Comparison of ENCODE assay signal across 1 cellular context in the genomic region with DNA sequence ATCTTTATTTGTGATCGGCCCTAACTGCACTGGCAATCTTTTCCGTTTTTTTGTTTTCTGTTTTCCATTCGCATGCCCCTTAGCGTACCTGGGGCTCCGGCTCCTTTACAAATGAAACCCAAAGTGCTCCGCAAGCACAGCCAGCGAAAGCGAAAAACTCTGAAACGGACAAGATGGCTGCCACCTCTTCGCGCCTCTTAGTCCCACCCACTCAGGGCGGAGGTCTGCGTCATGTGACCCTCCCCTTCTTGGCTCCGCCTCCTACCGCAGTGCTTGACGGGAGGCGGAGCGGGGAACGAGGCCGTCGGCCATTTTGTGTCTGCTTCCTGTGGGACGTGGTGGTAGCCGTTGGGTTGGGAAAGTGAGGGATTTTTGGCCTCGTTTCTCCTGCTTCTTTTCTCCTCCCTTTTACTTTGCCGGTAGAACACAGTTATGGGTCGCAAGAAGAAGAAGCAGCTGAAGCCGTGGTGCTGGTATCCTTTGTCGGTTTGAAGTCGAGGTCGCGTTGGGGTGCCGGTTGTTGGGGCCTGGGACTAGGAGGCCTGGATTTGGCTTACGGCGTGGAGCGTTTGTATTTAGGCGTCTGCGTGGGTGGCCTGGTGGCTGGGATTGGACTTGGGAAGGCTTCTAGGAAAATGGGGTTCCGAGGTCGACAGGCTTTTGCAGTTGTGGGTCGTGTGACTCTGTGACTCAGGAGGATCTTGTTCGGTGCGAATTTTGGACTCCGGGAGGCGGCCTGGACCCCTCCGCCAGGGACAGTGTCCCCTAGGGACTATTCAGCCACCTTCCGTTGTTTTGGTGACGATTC.
TF ChIP-seq lines count a peak whose summit lies in the region.

TSS of gene ZNF207 (plus strand) at position 304 of the 808 bp plus-strand sequence. CDS start at position 433, 129 bp downstream.

TF ChIP-seq in K562, 482 proteins besides CTCF, POLR2A, EP300 and RAD21 (continued from another document and continues in another):
- TF ChIP-seq, protein P1, sequence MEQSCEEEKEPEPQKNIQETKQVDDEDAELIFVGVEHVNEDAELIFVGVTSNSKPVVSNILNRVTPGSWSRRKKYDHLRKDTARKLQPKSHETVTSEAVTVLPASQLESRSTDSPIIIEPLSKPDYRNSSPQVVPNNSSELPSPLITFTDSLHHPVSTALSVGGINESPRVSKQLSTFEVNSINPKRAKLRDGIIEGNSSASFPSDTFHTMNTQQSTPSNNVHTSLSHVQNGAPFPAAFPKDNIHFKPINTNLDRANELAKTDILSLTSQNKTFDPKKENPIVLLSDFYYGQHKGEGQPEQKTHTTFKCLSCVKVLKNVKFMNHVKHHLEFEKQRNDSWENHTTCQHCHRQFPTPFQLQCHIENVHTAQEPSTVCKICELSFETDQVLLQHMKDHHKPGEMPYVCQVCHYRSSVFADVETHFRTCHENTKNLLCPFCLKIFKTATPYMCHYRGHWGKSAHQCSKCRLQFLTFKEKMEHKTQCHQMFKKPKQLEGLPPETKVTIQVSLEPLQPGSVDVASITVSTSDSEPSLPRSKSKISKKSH (CRISPR knock-in tag; IDR thresholded peaks at IDR 0.05), result no peak
- no peak for TF ChIP-seq HDGF (IDR thresholded peaks at IDR 0.05)
- no peak; the same call in 1 of the 2 replicates for TF ChIP-seq ARID3B (CRISPR knock-in tag; IDR thresholded peaks at IDR 0.05; ENCODE audit: borderline replicate concordance)
- no peak; the same call in 1 of the 2 replicates for TF ChIP-seq TFAP4 (CRISPR knock-in tag; IDR thresholded peaks at IDR 0.05; ENCODE audit: borderline replicate concordance)
- TF ChIP-seq TBL1XR1 (IDR thresholded peaks at IDR 0.05; ENCODE audit: low read length in 2 of 2), result 0 out of 4 replicates have a peak, but pooled peaks of 1 of the 2 experiments have one; percentile 27
- TF ChIP-seq, protein P2, sequence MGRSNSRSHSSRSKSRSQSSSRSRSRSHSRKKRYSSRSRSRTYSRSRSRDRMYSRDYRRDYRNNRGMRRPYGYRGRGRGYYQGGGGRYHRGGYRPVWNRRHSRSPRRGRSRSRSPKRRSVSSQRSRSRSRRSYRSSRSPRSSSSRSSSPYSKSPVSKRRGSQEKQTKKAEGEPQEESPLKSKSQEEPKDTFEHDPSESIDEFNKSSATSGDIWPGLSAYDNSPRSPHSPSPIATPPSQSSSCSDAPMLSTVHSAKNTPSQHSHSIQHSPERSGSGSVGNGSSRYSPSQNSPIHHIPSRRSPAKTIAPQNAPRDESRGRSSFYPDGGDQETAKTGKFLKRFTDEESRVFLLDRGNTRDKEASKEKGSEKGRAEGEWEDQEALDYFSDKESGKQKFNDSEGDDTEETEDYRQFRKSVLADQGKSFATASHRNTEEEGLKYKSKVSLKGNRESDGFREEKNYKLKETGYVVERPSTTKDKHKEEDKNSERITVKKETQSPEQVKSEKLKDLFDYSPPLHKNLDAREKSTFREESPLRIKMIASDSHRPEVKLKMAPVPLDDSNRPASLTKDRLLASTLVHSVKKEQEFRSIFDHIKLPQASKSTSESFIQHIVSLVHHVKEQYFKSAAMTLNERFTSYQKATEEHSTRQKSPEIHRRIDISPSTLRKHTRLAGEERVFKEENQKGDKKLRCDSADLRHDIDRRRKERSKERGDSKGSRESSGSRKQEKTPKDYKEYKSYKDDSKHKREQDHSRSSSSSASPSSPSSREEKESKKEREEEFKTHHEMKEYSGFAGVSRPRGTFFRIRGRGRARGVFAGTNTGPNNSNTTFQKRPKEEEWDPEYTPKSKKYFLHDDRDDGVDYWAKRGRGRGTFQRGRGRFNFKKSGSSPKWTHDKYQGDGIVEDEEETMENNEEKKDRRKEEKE (IDR thresholded peaks at IDR 0.05; ENCODE audit: borderline replicate concordance in 1 of 2, control insufficient read depth in 1 of 2, low read depth in 2 of 2, low read length in 1 of 2), result 0 out of 4 replicates have a peak, but pooled peaks of 1 of the 2 experiments have one; percentile 20
- no peak for TF ChIP-seq MTA2 (IDR thresholded peaks at IDR 0.05; ENCODE audit: low read depth)
- TF ChIP-seq CCAR2 (IDR thresholded peaks at IDR 0.05; ENCODE audit: low read depth, low read length), result no peak
- peak; percentile 17 for TF ChIP-seq NFYB (IDR thresholded peaks at IDR 0.05; ENCODE audit: extremely low read depth, insufficient read length)
- TF ChIP-seq BMI1 (IDR thresholded peaks at IDR 0.05; ENCODE audit: low read length), result no peak
- TF ChIP-seq ZNF436 (CRISPR knock-in tag; IDR thresholded peaks at IDR 0.05), result no peak
- TF ChIP-seq ZNF143 (CRISPR knock-in tag; IDR thresholded peaks at IDR 0.05), result peak; percentile 80
- no peak for TF ChIP-seq MCM7 (IDR thresholded peaks at IDR 0.05)
- TF ChIP-seq ZNF408 (CRISPR knock-in tag; IDR thresholded peaks at IDR 0.05; ENCODE audit: low read depth), result no peak
- TF ChIP-seq THAP12 (CRISPR knock-in tag; IDR thresholded peaks at IDR 0.05), result peak; percentile 63
- TF ChIP-seq ZBTB8A (IDR thresholded peaks at IDR 0.05; ENCODE audit: partially characterized antibody), result no peak
- no peak for TF ChIP-seq PTBP1 (IDR thresholded peaks at IDR 0.05; ENCODE audit: low read depth, low read length)
- no peak for TF ChIP-seq ZEB2 (IDR thresholded peaks at IDR 0.05)
- TF ChIP-seq ZNF655 (CRISPR knock-in tag; IDR thresholded peaks at IDR 0.05), result no peak
- TF ChIP-seq, protein P3, sequence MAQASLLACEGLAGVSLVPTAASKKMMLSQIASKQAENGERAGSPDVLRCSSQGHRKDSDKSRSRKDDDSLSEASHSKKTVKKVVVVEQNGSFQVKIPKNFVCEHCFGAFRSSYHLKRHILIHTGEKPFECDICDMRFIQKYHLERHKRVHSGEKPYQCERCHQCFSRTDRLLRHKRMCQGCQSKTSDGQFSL (CRISPR knock-in tag; IDR thresholded peaks at IDR 0.05), result no peak
- TF ChIP-seq, protein P3 (tag; IDR thresholded peaks at IDR 0.05), result no peak
- TF ChIP-seq GABPB2 (CRISPR knock-in tag; conservative IDR thresholded peaks at IDR 0.05), result no peak
- TF ChIP-seq ZNF124 (CRISPR knock-in tag; IDR thresholded peaks at IDR 0.05), result no peak
- peak; percentile 31; the same call in 1 of the 2 replicates for TF ChIP-seq MIER1 (IDR thresholded peaks at IDR 0.05; ENCODE audit: low read depth)
- peak; percentile 66; the same call in 1 of the 2 replicates for TF ChIP-seq LARP7 (IDR thresholded peaks at IDR 0.05)
- TF ChIP-seq JUND (IDR thresholded peaks at IDR 0.05; ENCODE audit: borderline replicate concordance, low read depth, low read length), result peak; percentile 53; the same call in 1 of the 2 replicates
- TF ChIP-seq JUND (tag; IDR thresholded peaks at IDR 0.05; ENCODE audit: borderline replicate concordance, low read depth, low read length), result no peak; the same call in 2 of the 3 replicates
- peak in 1 of 2 experiments; percentile 2; a peak in 1 of 4 replicates for TF ChIP-seq TRIM24 (IDR thresholded peaks at IDR 0.05)
- TF ChIP-seq, protein P4, sequence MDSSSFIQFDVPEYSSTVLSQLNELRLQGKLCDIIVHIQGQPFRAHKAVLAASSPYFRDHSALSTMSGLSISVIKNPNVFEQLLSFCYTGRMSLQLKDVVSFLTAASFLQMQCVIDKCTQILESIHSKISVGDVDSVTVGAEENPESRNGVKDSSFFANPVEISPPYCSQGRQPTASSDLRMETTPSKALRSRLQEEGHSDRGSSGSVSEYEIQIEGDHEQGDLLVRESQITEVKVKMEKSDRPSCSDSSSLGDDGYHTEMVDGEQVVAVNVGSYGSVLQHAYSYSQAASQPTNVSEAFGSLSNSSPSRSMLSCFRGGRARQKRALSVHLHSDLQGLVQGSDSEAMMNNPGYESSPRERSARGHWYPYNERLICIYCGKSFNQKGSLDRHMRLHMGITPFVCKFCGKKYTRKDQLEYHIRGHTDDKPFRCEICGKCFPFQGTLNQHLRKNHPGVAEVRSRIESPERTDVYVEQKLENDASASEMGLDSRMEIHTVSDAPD (CRISPR knock-in tag; IDR thresholded peaks at IDR 0.05), result no peak
- TF ChIP-seq HMGN3 (IDR thresholded peaks at IDR 0.05; ENCODE audit: borderline replicate concordance, extremely low read depth, insufficient read length, low read depth, low read length), result peak; percentile 57
- 0 out of 2 replicates have a peak, but pooled peaks have one; percentile 29 for TF ChIP-seq ZNF766 (CRISPR knock-in tag; conservative IDR thresholded peaks at IDR 0.05)
- TF ChIP-seq, protein P5, sequence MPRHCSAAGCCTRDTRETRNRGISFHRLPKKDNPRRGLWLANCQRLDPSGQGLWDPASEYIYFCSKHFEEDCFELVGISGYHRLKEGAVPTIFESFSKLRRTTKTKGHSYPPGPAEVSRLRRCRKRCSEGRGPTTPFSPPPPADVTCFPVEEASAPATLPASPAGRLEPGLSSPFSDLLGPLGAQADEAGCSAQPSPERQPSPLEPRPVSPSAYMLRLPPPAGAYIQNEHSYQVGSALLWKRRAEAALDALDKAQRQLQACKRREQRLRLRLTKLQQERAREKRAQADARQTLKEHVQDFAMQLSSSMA (CRISPR knock-in tag; IDR thresholded peaks at IDR 0.05), result no peak
- no peak for TF ChIP-seq FOXP1 (CRISPR knock-in tag; IDR thresholded peaks at IDR 0.05)
- peak; percentile 49; the same call in 1 of the 2 replicates for TF ChIP-seq ESRRA (IDR thresholded peaks at IDR 0.05; ENCODE audit: borderline replicate concordance, low read depth)
- no peak for TF ChIP-seq CBX8 (IDR thresholded peaks at IDR 0.05; ENCODE audit: borderline replicate concordance, extremely low read depth, low read depth, low read length, poor library complexity, severe bottlenecking)
- no peak for TF ChIP-seq NR2C2 (CRISPR knock-in tag; IDR thresholded peaks at IDR 0.05)
- no peak; the same call in 1 of the 2 replicates for TF ChIP-seq NR2C2 (tag; IDR thresholded peaks at IDR 0.05)
- TF ChIP-seq TARDBP (IDR thresholded peaks at IDR 0.05), result peak; percentile 46; the same call in 1 of the 2 replicates
- TF ChIP-seq SAP30 (IDR thresholded peaks at IDR 0.05; ENCODE audit: borderline replicate concordance, insufficient read depth, low read depth, low read length, poor library complexity, severe bottlenecking), result peak; percentile 51
- TF ChIP-seq SMAD3 (CRISPR knock-in tag; conservative IDR thresholded peaks at IDR 0.05), result 0 out of 2 replicates have a peak, but pooled peaks have one; percentile 12
- TF ChIP-seq SUPT5H (IDR thresholded peaks at IDR 0.05), result peak; percentile 99
- peak; percentile 94 for TF ChIP-seq MYC (IDR thresholded peaks at IDR 0.05; ENCODE audit: low read depth, low read length)
- no peak for TF ChIP-seq MYC (CRISPR knock-in tag; IDR thresholded peaks at IDR 0.05; ENCODE audit: borderline replicate concordance, low read depth)
- peak in 1 of 2 experiments; percentile 63; a peak in 2 of 4 replicates for TF ChIP-seq MAZ (CRISPR knock-in tag; conservative IDR thresholded peaks at IDR 0.05 in 1 of 2, IDR thresholded peaks at IDR 0.05 in 1 of 2)
- TF ChIP-seq, protein P6, sequence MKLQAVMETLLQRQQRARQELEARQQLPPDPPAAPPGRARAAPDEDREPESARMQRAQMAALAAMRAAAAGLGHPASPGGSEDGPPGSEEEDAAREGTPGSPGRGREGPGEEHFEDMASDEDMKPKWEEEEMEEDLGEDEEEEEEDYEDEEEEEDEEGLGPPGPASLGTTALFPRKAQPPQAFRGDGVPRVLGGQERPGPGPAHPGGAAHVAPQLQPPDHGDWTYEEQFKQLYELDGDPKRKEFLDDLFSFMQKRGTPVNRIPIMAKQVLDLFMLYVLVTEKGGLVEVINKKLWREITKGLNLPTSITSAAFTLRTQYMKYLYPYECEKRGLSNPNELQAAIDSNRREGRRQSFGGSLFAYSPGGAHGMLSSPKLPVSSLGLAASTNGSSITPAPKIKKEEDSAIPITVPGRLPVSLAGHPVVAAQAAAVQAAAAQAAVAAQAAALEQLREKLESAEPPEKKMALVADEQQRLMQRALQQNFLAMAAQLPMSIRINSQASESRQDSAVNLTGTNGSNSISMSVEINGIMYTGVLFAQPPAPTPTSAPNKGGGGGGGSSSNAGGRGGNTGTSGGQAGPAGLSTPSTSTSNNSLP (IDR thresholded peaks at IDR 0.05; ENCODE audit: borderline replicate concordance, low read depth, low read length), result no peak
